ENCODE assay signal across 1 cellular context in genomic region chr1:242189591-242189990, GRCh38.
TF ChIP-seq lines count a peak whose summit lies in the region.

No MANE protein-coding gene starts in this region.

TF ChIP-seq in SK-N-SH, 30 proteins besides CTCF, POLR2A, EP300 and RAD21 (continued from another document):
- no peak for TF ChIP-seq FOSL2 (IDR thresholded peaks at IDR 0.05; ENCODE audit: borderline replicate concordance, low read depth)
- no peak for TF ChIP-seq CHD2 (IDR thresholded peaks at IDR 0.05; ENCODE audit: low read length, partially characterized antibody)
- no peak for TF ChIP-seq REST (IDR thresholded peaks at IDR 0.05; ENCODE audit: low read depth, low read length)
- TF ChIP-seq POLR2AphosphoS5 (IDR thresholded peaks at IDR 0.05; ENCODE audit: low read depth, low read length) = no peak
- no peak for TF ChIP-seq SIN3A (IDR thresholded peaks at IDR 0.05; ENCODE audit: borderline replicate concordance, low read depth, low read length)
- no peak for TF ChIP-seq FOXJ3 (CRISPR knock-in tag; IDR thresholded peaks at IDR 0.05)
- TF ChIP-seq USF2 (IDR thresholded peaks at IDR 0.05; ENCODE audit: borderline replicate concordance, low read depth, low read length) = no peak
- no peak for TF ChIP-seq FOXM1 (IDR thresholded peaks at IDR 0.05; ENCODE audit: low read depth)
